Comparison of ENCODE assay signal across 1 cellular context in the genomic region with DNA sequence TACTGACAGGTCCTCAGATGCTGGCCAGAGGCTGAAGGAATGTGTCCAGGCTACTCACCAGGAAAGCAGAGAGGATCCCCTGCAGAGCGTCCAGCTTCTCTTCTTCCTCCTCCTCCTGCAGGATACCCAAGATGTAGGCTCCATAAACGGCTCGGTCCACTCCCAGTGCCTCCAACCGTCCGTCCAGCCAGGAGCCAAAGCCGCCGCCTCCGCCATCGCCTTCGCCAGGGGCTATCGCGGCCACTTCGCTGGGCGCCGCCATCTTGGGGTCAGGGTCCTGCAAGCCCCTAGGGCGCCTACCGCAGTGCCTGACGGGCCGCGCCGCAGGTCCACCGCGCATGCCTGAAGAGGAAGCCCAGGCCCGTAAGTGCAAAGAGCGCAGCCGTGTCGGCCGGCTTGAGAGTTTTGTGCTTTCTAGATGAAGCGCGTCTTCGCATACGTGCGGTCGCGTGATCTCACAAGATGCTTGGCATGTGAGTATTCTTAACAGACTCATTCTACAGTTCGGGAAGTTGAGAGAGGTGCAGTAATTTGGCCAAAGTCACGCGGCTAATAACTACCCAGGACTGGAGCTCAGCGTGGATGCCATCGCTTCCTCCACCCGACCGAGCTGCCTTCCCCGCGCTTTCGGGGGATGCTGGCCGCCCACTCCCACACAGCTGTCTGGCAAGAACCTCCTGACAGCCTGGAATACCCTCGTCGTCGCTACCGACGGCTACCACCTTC.
TF ChIP-seq lines count a peak whose summit lies in the region.

A gene with protein sequence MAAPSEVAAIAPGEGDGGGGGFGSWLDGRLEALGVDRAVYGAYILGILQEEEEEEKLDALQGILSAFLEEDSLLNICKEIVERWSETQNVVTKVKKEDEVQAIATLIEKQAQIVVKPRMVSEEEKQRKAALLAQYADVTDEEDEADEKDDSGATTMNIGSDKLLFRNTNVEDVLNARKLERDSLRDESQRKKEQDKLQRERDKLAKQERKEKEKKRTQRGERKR (minus strand): TSS at position 285 of the 726 bp plus-strand sequence. CDS start 23 bp downstream, at position 262.

TF ChIP-seq in K562, 482 proteins besides CTCF, POLR2A, EP300 and RAD21 (continued from another document and continues in another):
- TF ChIP-seq, protein P1, sequence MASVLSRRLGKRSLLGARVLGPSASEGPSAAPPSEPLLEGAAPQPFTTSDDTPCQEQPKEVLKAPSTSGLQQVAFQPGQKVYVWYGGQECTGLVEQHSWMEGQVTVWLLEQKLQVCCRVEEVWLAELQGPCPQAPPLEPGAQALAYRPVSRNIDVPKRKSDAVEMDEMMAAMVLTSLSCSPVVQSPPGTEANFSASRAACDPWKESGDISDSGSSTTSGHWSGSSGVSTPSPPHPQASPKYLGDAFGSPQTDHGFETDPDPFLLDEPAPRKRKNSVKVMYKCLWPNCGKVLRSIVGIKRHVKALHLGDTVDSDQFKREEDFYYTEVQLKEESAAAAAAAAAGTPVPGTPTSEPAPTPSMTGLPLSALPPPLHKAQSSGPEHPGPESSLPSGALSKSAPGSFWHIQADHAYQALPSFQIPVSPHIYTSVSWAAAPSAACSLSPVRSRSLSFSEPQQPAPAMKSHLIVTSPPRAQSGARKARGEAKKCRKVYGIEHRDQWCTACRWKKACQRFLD (CRISPR knock-in tag; IDR thresholded peaks at IDR 0.05): 0 out of 2 replicates have a peak, but pooled peaks have one; percentile 14
- TF ChIP-seq NFRKB (IDR thresholded peaks at IDR 0.05; ENCODE audit: low read depth) (peak; percentile 73), BDP1 (IDR thresholded peaks at IDR 0.05; ENCODE audit: insufficient read depth, insufficient read length) (no peak), ZNF274 (IDR thresholded peaks at IDR 0.05; ENCODE audit: borderline replicate concordance, low read depth, low read length) (no peak), ZFP36 (IDR thresholded peaks at IDR 0.05; ENCODE audit: low read depth, low read length, partially characterized antibody) (no peak), ZNF561 (CRISPR knock-in tag; conservative IDR thresholded peaks at IDR 0.05) (no peak), FOXK1 (CRISPR knock-in tag; IDR thresholded peaks at IDR 0.05; ENCODE audit: borderline replicate concordance) (peak; percentile 69; the same call in 1 of the 2 replicates), SP2 (IDR thresholded peaks at IDR 0.05; ENCODE audit: extremely low read depth, low read depth, low read length, poor library complexity, severe bottlenecking) (no peak), ZFX (CRISPR knock-in tag; IDR thresholded peaks at IDR 0.05) (peak; percentile 72; the same call in 1 of the 2 replicates), ZNF12 (CRISPR knock-in tag; IDR thresholded peaks at IDR 0.05) (no peak), ZBTB1 (CRISPR knock-in tag; IDR thresholded peaks at IDR 0.05; ENCODE audit: borderline replicate concordance, low read depth) (no peak), ZNF311 (CRISPR knock-in tag; IDR thresholded peaks at IDR 0.05) (no peak), TCF7L2 (IDR thresholded peaks at IDR 0.05; ENCODE audit: low read depth, low read length) (0 out of 2 replicates have a peak, but pooled peaks have one; percentile 46), NR2C1 (IDR thresholded peaks at IDR 0.05) (peak; percentile 82), NR2C1 (tag; IDR thresholded peaks at IDR 0.05) (peak; percentile 92), ZNF23 (CRISPR knock-in tag; IDR thresholded peaks at IDR 0.05) (no peak), EGR1 (conservative IDR thresholded peaks at IDR 0.05) (peak; percentile 59; the same call in 1 of the 2 replicates), YY1 (IDR thresholded peaks at IDR 0.05; ENCODE audit: borderline replicate concordance in 1 of 3, control insufficient read depth in 1 of 3, extremely low read depth in 1 of 3, insufficient read depth in 3 of 3, insufficient read length in 1 of 3, insufficient replicate concordance in 2 of 3, low read depth in 1 of 3, low read length in 2 of 3) (peak; percentile 97 to 99 (median 99)), NBN (IDR thresholded peaks at IDR 0.05; ENCODE audit: low read depth) (no peak), SRSF3 (IDR thresholded peaks at IDR 0.05; ENCODE audit: insufficient read depth, low read length) (no peak), CTBP1 (IDR thresholded peaks at IDR 0.05; ENCODE audit: borderline replicate concordance) (peak; percentile 82; the same call in 1 of the 2 replicates), HSF4 (CRISPR knock-in tag; IDR thresholded peaks at IDR 0.05; ENCODE audit: borderline replicate concordance) (no peak), FOSL1 (tag; conservative IDR thresholded peaks at IDR 0.05) (peak; percentile 47; the same call in 1 of the 2 replicates), LARP7 (IDR thresholded peaks at IDR 0.05) (no peak), MYBL2 (IDR thresholded peaks at IDR 0.05; ENCODE audit: low read depth) (no peak), MYBL2 (CRISPR knock-in tag; IDR thresholded peaks at IDR 0.05; ENCODE audit: borderline replicate concordance) (no peak), KLF16 (IDR thresholded peaks at IDR 0.05) (no peak), MTF1 (CRISPR knock-in tag; IDR thresholded peaks at IDR 0.05; ENCODE audit: borderline replicate concordance) (no peak)
- TF ChIP-seq, protein P2, sequence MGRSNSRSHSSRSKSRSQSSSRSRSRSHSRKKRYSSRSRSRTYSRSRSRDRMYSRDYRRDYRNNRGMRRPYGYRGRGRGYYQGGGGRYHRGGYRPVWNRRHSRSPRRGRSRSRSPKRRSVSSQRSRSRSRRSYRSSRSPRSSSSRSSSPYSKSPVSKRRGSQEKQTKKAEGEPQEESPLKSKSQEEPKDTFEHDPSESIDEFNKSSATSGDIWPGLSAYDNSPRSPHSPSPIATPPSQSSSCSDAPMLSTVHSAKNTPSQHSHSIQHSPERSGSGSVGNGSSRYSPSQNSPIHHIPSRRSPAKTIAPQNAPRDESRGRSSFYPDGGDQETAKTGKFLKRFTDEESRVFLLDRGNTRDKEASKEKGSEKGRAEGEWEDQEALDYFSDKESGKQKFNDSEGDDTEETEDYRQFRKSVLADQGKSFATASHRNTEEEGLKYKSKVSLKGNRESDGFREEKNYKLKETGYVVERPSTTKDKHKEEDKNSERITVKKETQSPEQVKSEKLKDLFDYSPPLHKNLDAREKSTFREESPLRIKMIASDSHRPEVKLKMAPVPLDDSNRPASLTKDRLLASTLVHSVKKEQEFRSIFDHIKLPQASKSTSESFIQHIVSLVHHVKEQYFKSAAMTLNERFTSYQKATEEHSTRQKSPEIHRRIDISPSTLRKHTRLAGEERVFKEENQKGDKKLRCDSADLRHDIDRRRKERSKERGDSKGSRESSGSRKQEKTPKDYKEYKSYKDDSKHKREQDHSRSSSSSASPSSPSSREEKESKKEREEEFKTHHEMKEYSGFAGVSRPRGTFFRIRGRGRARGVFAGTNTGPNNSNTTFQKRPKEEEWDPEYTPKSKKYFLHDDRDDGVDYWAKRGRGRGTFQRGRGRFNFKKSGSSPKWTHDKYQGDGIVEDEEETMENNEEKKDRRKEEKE (IDR thresholded peaks at IDR 0.05; ENCODE audit: borderline replicate concordance in 1 of 2, control insufficient read depth in 1 of 2, low read depth in 2 of 2, low read length in 1 of 2): no peak
- TF ChIP-seq, protein P3, sequence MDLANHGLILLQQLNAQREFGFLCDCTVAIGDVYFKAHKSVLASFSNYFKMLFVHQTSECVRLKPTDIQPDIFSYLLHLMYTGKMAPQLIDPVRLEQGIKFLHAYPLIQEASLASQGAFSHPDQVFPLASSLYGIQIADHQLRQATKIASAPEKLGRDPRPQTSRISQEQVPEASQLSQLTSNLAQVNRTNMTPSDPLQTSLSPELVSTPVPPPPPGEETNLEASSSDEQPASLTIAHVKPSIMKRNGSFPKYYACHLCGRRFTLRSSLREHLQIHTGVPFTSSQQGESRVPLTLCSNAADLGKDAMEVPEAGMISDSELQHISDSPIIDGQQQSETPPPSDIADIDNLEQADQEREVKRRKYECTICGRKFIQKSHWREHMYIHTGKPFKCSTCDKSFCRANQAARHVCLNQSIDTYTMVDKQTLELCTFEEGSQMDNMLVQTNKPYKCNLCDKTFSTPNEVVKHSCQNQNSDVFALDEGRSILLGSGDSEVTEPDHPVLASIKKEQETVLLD (IDR thresholded peaks at IDR 0.05): peak; percentile 62; the same call in 1 of the 2 replicates
- TF ChIP-seq, protein P4, sequence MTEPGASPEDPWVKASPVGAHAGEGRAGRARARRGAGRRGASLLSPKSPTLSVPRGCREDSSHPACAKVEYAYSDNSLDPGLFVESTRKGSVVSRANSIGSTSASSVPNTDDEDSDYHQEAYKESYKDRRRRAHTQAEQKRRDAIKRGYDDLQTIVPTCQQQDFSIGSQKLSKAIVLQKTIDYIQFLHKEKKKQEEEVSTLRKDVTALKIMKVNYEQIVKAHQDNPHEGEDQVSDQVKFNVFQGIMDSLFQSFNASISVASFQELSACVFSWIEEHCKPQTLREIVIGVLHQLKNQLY (CRISPR knock-in tag; conservative IDR thresholded peaks at IDR 0.05): 0 out of 4 replicates have a peak, but pooled peaks of 1 of the 2 experiments have one; percentile 19
- TF ChIP-seq, protein P5, sequence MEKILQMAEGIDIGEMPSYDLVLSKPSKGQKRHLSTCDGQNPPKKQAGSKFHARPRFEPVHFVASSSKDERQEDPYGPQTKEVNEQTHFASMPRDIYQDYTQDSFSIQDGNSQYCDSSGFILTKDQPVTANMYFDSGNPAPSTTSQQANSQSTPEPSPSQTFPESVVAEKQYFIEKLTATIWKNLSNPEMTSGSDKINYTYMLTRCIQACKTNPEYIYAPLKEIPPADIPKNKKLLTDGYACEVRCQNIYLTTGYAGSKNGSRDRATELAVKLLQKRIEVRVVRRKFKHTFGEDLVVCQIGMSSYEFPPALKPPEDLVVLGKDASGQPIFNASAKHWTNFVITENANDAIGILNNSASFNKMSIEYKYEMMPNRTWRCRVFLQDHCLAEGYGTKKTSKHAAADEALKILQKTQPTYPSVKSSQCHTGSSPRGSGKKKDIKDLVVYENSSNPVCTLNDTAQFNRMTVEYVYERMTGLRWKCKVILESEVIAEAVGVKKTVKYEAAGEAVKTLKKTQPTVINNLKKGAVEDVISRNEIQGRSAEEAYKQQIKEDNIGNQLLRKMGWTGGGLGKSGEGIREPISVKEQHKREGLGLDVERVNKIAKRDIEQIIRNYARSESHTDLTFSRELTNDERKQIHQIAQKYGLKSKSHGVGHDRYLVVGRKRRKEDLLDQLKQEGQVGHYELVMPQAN (IDR thresholded peaks at IDR 0.05; ENCODE audit: borderline replicate concordance): peak; percentile 72; the same call in 1 of the 2 replicates
- TF ChIP-seq, protein P6, sequence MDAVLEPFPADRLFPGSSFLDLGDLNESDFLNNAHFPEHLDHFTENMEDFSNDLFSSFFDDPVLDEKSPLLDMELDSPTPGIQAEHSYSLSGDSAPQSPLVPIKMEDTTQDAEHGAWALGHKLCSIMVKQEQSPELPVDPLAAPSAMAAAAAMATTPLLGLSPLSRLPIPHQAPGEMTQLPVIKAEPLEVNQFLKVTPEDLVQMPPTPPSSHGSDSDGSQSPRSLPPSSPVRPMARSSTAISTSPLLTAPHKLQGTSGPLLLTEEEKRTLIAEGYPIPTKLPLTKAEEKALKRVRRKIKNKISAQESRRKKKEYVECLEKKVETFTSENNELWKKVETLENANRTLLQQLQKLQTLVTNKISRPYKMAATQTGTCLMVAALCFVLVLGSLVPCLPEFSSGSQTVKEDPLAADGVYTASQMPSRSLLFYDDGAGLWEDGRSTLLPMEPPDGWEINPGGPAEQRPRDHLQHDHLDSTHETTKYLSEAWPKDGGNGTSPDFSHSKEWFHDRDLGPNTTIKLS (IDR thresholded peaks at IDR 0.05; ENCODE audit: borderline replicate concordance, low read depth): peak; percentile 47; the same call in 1 of the 2 replicates
- TF ChIP-seq, protein P7, sequence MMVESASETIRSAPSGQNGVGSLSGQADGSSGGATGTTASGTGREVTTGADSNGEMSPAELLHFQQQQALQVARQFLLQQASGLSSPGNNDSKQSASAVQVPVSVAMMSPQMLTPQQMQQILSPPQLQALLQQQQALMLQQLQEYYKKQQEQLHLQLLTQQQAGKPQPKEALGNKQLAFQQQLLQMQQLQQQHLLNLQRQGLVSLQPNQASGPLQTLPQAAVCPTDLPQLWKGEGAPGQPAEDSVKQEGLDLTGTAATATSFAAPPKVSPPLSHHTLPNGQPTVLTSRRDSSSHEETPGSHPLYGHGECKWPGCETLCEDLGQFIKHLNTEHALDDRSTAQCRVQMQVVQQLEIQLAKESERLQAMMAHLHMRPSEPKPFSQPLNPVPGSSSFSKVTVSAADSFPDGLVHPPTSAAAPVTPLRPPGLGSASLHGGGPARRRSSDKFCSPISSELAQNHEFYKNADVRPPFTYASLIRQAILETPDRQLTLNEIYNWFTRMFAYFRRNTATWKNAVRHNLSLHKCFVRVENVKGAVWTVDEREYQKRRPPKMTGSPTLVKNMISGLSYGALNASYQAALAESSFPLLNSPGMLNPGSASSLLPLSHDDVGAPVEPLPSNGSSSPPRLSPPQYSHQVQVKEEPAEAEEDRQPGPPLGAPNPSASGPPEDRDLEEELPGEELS (CRISPR knock-in tag; IDR thresholded peaks at IDR 0.05; ENCODE audit: borderline replicate concordance): peak; percentile 67; the same call in 1 of the 2 replicates
- TF ChIP-seq, protein P8, sequence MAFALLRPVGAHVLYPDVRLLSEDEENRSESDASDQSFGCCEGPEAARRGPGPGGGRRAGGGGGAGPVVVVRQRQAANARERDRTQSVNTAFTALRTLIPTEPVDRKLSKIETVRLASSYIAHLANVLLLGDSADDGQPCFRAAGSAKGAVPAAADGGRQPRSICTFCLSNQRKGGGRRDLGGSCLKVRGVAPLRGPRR (CRISPR knock-in tag; IDR thresholded peaks at IDR 0.05): no peak
- TF ChIP-seq, protein P9, sequence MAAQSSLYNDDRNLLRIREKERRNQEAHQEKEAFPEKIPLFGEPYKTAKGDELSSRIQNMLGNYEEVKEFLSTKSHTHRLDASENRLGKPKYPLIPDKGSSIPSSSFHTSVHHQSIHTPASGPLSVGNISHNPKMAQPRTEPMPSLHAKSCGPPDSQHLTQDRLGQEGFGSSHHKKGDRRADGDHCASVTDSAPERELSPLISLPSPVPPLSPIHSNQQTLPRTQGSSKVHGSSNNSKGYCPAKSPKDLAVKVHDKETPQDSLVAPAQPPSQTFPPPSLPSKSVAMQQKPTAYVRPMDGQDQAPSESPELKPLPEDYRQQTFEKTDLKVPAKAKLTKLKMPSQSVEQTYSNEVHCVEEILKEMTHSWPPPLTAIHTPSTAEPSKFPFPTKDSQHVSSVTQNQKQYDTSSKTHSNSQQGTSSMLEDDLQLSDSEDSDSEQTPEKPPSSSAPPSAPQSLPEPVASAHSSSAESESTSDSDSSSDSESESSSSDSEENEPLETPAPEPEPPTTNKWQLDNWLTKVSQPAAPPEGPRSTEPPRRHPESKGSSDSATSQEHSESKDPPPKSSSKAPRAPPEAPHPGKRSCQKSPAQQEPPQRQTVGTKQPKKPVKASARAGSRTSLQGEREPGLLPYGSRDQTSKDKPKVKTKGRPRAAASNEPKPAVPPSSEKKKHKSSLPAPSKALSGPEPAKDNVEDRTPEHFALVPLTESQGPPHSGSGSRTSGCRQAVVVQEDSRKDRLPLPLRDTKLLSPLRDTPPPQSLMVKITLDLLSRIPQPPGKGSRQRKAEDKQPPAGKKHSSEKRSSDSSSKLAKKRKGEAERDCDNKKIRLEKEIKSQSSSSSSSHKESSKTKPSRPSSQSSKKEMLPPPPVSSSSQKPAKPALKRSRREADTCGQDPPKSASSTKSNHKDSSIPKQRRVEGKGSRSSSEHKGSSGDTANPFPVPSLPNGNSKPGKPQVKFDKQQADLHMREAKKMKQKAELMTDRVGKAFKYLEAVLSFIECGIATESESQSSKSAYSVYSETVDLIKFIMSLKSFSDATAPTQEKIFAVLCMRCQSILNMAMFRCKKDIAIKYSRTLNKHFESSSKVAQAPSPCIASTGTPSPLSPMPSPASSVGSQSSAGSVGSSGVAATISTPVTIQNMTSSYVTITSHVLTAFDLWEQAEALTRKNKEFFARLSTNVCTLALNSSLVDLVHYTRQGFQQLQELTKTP (IDR thresholded peaks at IDR 0.05; ENCODE audit: low read depth in 1 of 2, partially characterized antibody in 2 of 2): no peak
